In genomic region chr12:132194056-132194455, GRCh38 we compare ENCODE assay signal across 10 cellular contexts. TPM values are rescaled to one million over a fixed set of nuclear protein-coding genes. Genes with fewer than 3 reads are reported as not detected.
DNase-seq lines count a peak whose midpoint lies in the region; ATAC-seq and TF ChIP-seq lines count a peak whose summit lies in the region.
"Had no signal": no experiment of that assay in that cellular context is flagged by ENCODE, and none has a peak within 500 bp of the region (broad histone marks: within the 10 kb centered on the region; RNA-seq: fewer than 3 reads in every experiment).

No MANE protein-coding gene starts in this region.

- H3K27ac ChIP-seq in A673 (ENCODE audit: low read depth, low read length, poor library complexity, severe bottlenecking) (no peak overlapping the region), PC-9 (no peak overlapping the region)
- no peak overlapping the region for H3K27ac ChIP-seq in effector memory CD4-positive, alpha-beta T cell (ENCODE audit: insufficient read depth, low read length, poor library complexity, severe bottlenecking)
- H3K27ac ChIP-seq in CD8-positive, alpha-beta memory T cell (ENCODE audit: low read depth, low read length): no peak overlapping the region
- H3K27ac ChIP-seq: heart left ventricle had no signal

- H3K4me2 ChIP-seq in PC-9: no peak overlapping the region

- H3K27me3 ChIP-seq in A673 (replicated peaks; ENCODE audit: insufficient read depth, low read depth, low read length, poor library complexity) (no peaks in the 10 kb centered on the region), PC-9 (ENCODE audit: insufficient read depth, low read depth) (peaks cover 100% of the 10 kb centered on the region)
- no peaks in the 10 kb centered on the region for H3K27me3 ChIP-seq in effector memory CD4-positive, alpha-beta T cell (replicated peaks; ENCODE audit: control insufficient read depth, insufficient read depth, low read length, poor library complexity, severe bottlenecking)
- no peaks in the 10 kb centered on the region for H3K27me3 ChIP-seq in CD8-positive, alpha-beta memory T cell (ENCODE audit: insufficient read depth, low read length, poor library complexity, severe bottlenecking)

- H2AFZ ChIP-seq in PC-9: no peak overlapping the region

- intact Hi-C loops in A673 (cut with micrococcal nuclease; ENCODE audit: unreplicated experiment) (no loop called here), PC-9 (cut with micrococcal nuclease; ENCODE audit: unreplicated experiment) (no loop called here)

- DNase-seq in A673 (ENCODE audit: low spot score) (no peak), GM12864 (ENCODE audit: low read depth) (no peak), PC-9 (no peak), fibroblast of pulmonary artery (ENCODE audit: low read depth) (no peak), NCI-H2227 (lab: John Stamatoyannopoulos, UW; ENCODE audit: unreplicated experiment) (no peak)
- DNase-seq in effector memory CD4-positive, alpha-beta T cell: no peak
- no peak for DNase-seq in CD8-positive, alpha-beta memory T cell
- DNase-seq: mucosa of descending colon had no signal

- no peaks in the 10 kb centered on the region for H3K79me2 ChIP-seq in PC-9 (ENCODE audit: low read depth)

- H3K4me1 Mint-ChIP-seq in CD8-positive, alpha-beta memory T cell: peaks cover 11 to 27% (median 17%) of the 10 kb centered on the region in 3 donors

- peaks cover 4 to 9% (median 8%) of the 10 kb centered on the region in 5 donors for H3K9me3 Mint-ChIP-seq in CD8-positive, alpha-beta memory T cell

- CTCF ChIA-PET in A673 (lab: Charles Lee) (interaction anchor here (1.0 kb wide), 1 partner anchor 15 kb away, joined by 3 read pairs; no protein-coding TSS in a partner anchor), PC-9 (lab: Charles Lee) (interaction anchor here (0.7 kb wide), 1 partner anchor 20 kb away, joined by 11 read pairs; no protein-coding TSS in a partner anchor)
- CTCF ChIA-PET in CD8-positive, alpha-beta memory T cell (lab: Charles Lee): interaction anchor here (0.9 to 1.7 kb wide), 2 partner anchors 10 to 33 kb away, joined by 3 to 5 read pairs; no protein-coding TSS in a partner anchor

- H3K4me1 ChIP-seq in A673 (ENCODE audit: insufficient read depth, low read length, poor library complexity, severe bottlenecking): peaks cover 21% of the 10 kb centered on the region
- no peaks in the 10 kb centered on the region for H3K4me1 ChIP-seq in PC-9 (replicated peaks; ENCODE audit: insufficient read depth)
- H3K4me1 ChIP-seq in effector memory CD4-positive, alpha-beta T cell (ENCODE audit: control insufficient read depth, insufficient read depth, low read length, poor library complexity, severe bottlenecking): peaks cover 14% of the 10 kb centered on the region
- peaks cover 8% of the 10 kb centered on the region for H3K4me1 ChIP-seq in CD8-positive, alpha-beta memory T cell (ENCODE audit: insufficient read depth, low read length)

- H3K27ac Mint-ChIP-seq in CD8-positive, alpha-beta memory T cell: no peak overlapping the region

- peaks cover 8% of the 10 kb centered on the region for H3K9me3 ChIP-seq in A673 (ENCODE audit: low read depth, low read length, poor library complexity, severe bottlenecking)
- H3K9me3 ChIP-seq in PC-9 (ENCODE audit: insufficient read depth, low read depth): no peaks in the 10 kb centered on the region
- H3K9me3 ChIP-seq in effector memory CD4-positive, alpha-beta T cell (ENCODE audit: control insufficient read depth, low read length): no peaks in the 10 kb centered on the region
- peaks cover 8% of the 10 kb centered on the region for H3K9me3 ChIP-seq in CD8-positive, alpha-beta memory T cell (ENCODE audit: low read length)

- H4K20me1 ChIP-seq in PC-9 (ENCODE audit: insufficient read depth): no peaks in the 10 kb centered on the region

- peaks cover 2 to 8% (median 4%) of the 10 kb centered on the region in 3 donors for H3K36me3 Mint-ChIP-seq in CD8-positive, alpha-beta memory T cell

- H3K4me3 Mint-ChIP-seq in CD8-positive, alpha-beta memory T cell: no peak overlapping the region

- POLR2A ChIA-PET in A673 (lab: Charles Lee; ENCODE audit: low non-redundant PET) (no interaction called here), PC-9 (lab: Charles Lee; ENCODE audit: unreplicated experiment) (no interaction called here)
- POLR2A ChIA-PET in CD8-positive, alpha-beta memory T cell (lab: Charles Lee): no interaction called here

- no peaks in the 10 kb centered on the region for H3F3A ChIP-seq in PC-9 (ENCODE audit: insufficient read depth, low read depth)

- H3K36me3 ChIP-seq in A673 (ENCODE audit: insufficient read depth, low read length, poor library complexity, severe bottlenecking): no peaks in the 10 kb centered on the region
- no peaks in the 10 kb centered on the region for H3K36me3 ChIP-seq in PC-9 (ENCODE audit: low read depth)
- no peaks in the 10 kb centered on the region for H3K36me3 ChIP-seq in effector memory CD4-positive, alpha-beta T cell (ENCODE audit: control insufficient read depth, insufficient read depth, low read length)
- H3K36me3 ChIP-seq in CD8-positive, alpha-beta memory T cell (ENCODE audit: insufficient read depth, low read length): no peaks in the 10 kb centered on the region
- H3K36me3 ChIP-seq: heart left ventricle had no signal

- ATAC-seq in GM19452 (IDR thresholded peaks at IDR 0.05; ENCODE audit: unreplicated experiment): no peak
- ATAC-seq: heart left ventricle, mucosa of descending colon had no signal

- H3K4me3 ChIP-seq in A673 (ENCODE audit: low read depth, low read length, poor library complexity, severe bottlenecking) (no peak overlapping the region), GM12864 (ENCODE audit: low read depth, low read length) (no peak overlapping the region), PC-9 (no peak overlapping the region), fibroblast of pulmonary artery (replicated peaks; ENCODE audit: low read depth, low read length) (no peak overlapping the region)
- no peak overlapping the region for H3K4me3 ChIP-seq in effector memory CD4-positive, alpha-beta T cell (ENCODE audit: insufficient read depth, low read depth, low read length, poor library complexity, severe bottlenecking)
- H3K4me3 ChIP-seq in CD8-positive, alpha-beta memory T cell (ENCODE audit: low read length): no peak overlapping the region
- H3K4me3 ChIP-seq: heart left ventricle, mucosa of descending colon had no signal

- no TSS peak for BruUV-seq in A673 (replicated peaks; lab: Mats Ljungman, UMichigan)
- no TSS peak for BruUV-seq in PC-9 (replicated peaks; lab: Mats Ljungman, UMichigan)

- TF ChIP-seq CTCF in A673 (conservative IDR thresholded peaks at IDR 0.05; ENCODE audit: low read depth, low read length): peak; percentile 36
- peak; percentile 46 for TF ChIP-seq CTCF in GM12864 (IDR thresholded peaks at IDR 0.05; ENCODE audit: low read depth, low read length, missing control alignments)
- TF ChIP-seq CTCF in PC-9 (conservative IDR thresholded peaks at IDR 0.05): peak; percentile 57
- peak; percentile 28 for TF ChIP-seq CTCF in fibroblast of pulmonary artery (IDR thresholded peaks at IDR 0.05; ENCODE audit: low read length, missing control alignments)

- H3K9me2 ChIP-seq in PC-9 (ENCODE audit: insufficient read depth): no peaks in the 10 kb centered on the region

- no peaks in the 10 kb centered on the region for H3K27me3 Mint-ChIP-seq in CD8-positive, alpha-beta memory T cell

RNA-seq across cellular contexts. Expression of gene NOC4L, which starts 49.8 kb away (rescaled TPM):
- total RNA-seq in A673 (2021) (43.0 and 46.9 TPM in 2 replicates), PC-9 (2021) (24.1 and 27.1 TPM in 2 replicates)
- 10 to 100 TPM; 55.7 to 56.0 TPM for total RNA-seq in CD8-positive, alpha-beta memory T cell
- 25.1 TPM for polyA plus RNA-seq in CD8-positive, alpha-beta memory T cell

RNA-seq across cellular contexts. Expression of gene DDX51, which starts 49.9 kb away (rescaled TPM):
- total RNA-seq in A673 (2021) (35.4 and 38.9 TPM in 2 replicates), PC-9 (2021) (16.2 and 19.7 TPM in 2 replicates)
- 10 to 100 TPM; 35.2 to 36.4 TPM for total RNA-seq in CD8-positive, alpha-beta memory T cell
- polyA plus RNA-seq in CD8-positive, alpha-beta memory T cell: 14.1 TPM
